ENCODE assay signal across 24 cellular contexts in the genomic region with DNA sequence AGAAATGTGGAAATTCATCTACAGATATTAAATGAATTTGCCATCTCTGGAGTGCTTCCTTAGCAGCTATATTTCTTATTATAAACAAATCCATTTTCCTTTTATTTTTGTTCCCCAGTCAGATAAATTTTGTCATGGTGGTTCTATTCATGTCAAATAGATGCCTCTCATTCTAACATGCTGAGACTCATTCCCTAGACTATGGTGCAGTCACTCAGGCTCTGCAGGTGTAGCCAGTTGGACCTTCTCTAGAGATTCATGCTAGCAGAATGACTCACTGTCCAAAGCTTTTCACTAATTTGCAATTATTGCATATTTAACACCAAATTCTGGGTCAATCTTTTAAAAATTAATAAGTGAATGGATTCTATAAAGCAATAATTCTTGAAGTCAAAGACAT.
"Had no signal": no experiment of that assay in that cellular context is flagged by ENCODE, and none has a peak within 500 bp of the region (broad histone marks: within the 10 kb centered on the region; RNA-seq: fewer than 3 reads in every experiment).

No MANE protein-coding gene starts in this region.

- H3K27ac ChIP-seq: esophagus muscularis mucosa, heart right ventricle, lower lobe of right lung, ovary, psoas muscle, sigmoid colon, spleen, suprapubic skin, transverse colon, vagina had no signal

- H3K36me3 ChIP-seq: esophagus muscularis mucosa, heart right ventricle, lower lobe of right lung, ovary, sigmoid colon, spleen, suprapubic skin, transverse colon, vagina had no signal

- H3K4me3 ChIP-seq: esophagus muscularis mucosa, heart right ventricle, lower lobe of right lung, ovary, psoas muscle, sigmoid colon, spleen, suprapubic skin, transverse colon, vagina had no signal

- H3K27me3 ChIP-seq: esophagus muscularis mucosa, heart right ventricle, sigmoid colon, spleen, suprapubic skin, transverse colon, vagina had no signal

- H3K9me3 ChIP-seq: esophagus muscularis mucosa, heart right ventricle, lower lobe of right lung, ovary, psoas muscle, sigmoid colon, spleen, suprapubic skin, transverse colon, vagina had no signal

- DNase-seq: cortex of kidney; effector memory CD8-positive, alpha-beta T cell; foreskin melanocyte; glutamatergic neuron; heart right ventricle; hippocampal formation; immature natural killer cell; islet precursor cell; left ventricle myocardium superior; lower lobe of right lung; natural killer cell; occipital lobe; ovary; posterior cingulate gyrus; psoas muscle; right cardiac atrium; sigmoid colon; spleen; stimulated activated CD4-positive, alpha-beta T cell treated with anti-CD3 and anti-CD28 coated beads, Interleukin-4, amount 100 ng/mL, for 4 hours; transverse colon had no signal

- H3K4me1 ChIP-seq: esophagus muscularis mucosa, heart right ventricle, lower lobe of right lung, psoas muscle, sigmoid colon, spleen, suprapubic skin, transverse colon, vagina had no signal

- ATAC-seq: effector memory CD8-positive, alpha-beta T cell; heart right ventricle; left ventricle myocardium superior; lower lobe of right lung; natural killer cell; psoas muscle; right cardiac atrium; stimulated activated memory B cell treated with anti-CD40 and anti-IgM and Interleukin-4, amounts not matched to agents 10 μg/mL and 1 μg/mL and 100 μg/mL, for 72 hours had no signal
